1 cellular context compared by ENCODE assay signal in the genomic region with DNA sequence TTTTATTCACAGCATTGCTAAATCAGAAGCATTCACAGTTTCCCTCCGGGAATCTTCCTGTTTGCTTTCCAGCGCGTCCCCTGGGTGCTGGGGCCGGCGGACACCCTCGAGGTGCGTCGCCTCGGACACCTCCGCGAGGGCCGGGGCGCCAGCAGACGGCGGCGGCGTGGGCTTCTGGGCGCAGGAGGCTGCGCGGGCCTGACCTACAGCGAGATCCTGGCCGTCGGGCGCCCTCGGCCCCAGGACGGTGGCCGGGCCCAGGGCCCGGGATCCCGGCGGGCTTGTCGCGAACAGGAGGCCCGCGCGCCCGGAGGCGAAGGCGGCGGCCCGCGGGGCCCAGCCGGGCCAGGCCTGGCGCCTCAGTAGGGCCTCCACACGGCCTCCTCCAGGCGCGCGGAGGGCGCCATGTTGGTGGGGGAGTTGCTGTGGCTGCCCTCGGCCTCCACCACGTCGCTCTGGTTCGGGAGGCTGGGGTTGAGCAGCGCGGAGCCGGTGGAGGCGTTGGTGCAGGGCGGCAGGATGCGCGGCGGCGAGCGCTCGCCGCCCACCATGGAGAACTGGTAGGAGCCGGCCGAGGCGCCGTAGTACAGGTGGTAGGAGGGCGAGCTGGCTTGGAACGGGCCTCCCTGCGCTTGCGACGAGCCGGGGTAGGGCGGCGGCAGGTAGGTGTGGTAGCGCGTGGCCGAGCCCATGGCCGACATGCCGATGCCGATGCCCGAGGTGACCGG.
TF ChIP-seq lines count a peak whose summit lies in the region.

No MANE protein-coding gene starts in this region.

TF ChIP-seq in GM23338, 12 proteins besides CTCF, POLR2A, EP300 and RAD21 (continued from another document):
- TF ChIP-seq, protein P1, sequence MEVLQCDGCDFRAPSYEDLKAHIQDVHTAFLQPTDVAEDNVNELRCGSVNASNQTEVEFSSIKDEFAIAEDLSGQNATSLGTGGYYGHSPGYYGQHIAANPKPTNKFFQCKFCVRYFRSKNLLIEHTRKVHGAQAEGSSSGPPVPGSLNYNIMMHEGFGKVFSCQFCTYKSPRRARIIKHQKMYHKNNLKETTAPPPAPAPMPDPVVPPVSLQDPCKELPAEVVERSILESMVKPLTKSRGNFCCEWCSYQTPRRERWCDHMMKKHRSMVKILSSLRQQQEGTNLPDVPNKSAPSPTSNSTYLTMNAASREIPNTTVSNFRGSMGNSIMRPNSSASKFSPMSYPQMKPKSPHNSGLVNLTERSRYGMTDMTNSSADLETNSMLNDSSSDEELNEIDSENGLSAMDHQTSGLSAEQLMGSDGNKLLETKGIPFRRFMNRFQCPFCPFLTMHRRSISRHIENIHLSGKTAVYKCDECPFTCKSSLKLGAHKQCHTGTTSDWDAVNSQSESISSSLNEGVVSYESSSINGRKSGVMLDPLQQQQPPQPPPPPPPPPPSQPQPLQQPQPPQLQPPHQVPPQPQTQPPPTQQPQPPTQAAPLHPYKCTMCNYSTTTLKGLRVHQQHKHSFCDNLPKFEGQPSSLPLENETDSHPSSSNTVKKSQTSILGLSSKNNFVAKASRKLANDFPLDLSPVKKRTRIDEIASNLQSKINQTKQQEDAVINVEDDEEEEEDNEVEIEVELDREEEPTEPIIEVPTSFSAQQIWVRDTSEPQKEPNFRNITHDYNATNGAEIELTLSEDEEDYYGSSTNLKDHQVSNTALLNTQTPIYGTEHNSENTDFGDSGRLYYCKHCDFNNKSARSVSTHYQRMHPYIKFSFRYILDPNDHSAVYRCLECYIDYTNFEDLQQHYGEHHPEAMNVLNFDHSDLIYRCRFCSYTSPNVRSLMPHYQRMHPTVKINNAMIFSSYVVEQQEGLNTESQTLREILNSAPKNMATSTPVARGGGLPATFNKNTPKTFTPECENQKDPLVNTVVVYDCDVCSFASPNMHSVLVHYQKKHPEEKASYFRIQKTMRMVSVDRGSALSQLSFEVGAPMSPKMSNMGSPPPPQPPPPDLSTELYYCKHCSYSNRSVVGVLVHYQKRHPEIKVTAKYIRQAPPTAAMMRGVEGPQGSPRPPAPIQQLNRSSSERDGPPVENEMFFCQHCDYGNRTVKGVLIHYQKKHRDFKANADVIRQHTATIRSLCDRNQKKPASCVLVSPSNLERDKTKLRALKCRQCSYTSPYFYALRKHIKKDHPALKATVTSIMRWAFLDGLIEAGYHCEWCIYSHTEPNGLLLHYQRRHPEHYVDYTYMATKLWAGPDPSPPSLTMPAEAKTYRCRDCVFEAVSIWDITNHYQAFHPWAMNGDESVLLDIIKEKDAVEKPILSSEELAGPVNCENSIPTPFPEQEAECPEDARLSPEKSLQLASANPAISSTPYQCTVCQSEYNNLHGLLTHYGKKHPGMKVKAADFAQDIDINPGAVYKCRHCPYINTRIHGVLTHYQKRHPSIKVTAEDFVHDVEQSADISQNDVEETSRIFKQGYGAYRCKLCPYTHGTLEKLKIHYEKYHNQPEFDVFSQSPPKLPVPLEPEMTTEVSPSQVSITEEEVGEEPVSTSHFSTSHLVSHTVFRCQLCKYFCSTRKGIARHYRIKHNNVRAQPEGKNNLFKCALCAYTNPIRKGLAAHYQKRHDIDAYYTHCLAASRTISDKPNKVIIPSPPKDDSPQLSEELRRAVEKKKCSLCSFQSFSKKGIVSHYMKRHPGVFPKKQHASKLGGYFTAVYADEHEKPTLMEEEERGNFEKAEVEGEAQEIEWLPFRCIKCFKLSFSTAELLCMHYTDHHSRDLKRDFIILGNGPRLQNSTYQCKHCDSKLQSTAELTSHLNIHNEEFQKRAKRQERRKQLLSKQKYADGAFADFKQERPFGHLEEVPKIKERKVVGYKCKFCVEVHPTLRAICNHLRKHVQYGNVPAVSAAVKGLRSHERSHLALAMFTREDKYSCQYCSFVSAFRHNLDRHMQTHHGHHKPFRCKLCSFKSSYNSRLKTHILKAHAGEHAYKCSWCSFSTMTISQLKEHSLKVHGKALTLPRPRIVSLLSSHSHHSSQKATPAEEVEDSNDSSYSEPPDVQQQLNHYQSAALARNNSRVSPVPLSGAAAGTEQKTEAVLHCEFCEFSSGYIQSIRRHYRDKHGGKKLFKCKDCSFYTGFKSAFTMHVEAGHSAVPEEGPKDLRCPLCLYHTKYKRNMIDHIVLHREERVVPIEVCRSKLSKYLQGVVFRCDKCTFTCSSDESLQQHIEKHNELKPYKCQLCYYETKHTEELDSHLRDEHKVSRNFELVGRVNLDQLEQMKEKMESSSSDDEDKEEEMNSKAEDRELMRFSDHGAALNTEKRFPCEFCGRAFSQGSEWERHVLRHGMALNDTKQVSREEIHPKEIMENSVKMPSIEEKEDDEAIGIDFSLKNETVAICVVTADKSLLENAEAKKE (CRISPR knock-in tag; IDR thresholded peaks at IDR 0.05), result no peak
- TF ChIP-seq ZNF114 (CRISPR knock-in tag; IDR thresholded peaks at IDR 0.05) (no peak), EZH2 (IDR thresholded peaks at IDR 0.05; ENCODE audit: low read depth, unreplicated experiment) (no peak), JUNB (IDR thresholded peaks at IDR 0.05; ENCODE audit: unreplicated experiment) (no peak), STAT1 (IDR thresholded peaks at IDR 0.05; ENCODE audit: unreplicated experiment) (no peak)
- TF ChIP-seq, protein P2, sequence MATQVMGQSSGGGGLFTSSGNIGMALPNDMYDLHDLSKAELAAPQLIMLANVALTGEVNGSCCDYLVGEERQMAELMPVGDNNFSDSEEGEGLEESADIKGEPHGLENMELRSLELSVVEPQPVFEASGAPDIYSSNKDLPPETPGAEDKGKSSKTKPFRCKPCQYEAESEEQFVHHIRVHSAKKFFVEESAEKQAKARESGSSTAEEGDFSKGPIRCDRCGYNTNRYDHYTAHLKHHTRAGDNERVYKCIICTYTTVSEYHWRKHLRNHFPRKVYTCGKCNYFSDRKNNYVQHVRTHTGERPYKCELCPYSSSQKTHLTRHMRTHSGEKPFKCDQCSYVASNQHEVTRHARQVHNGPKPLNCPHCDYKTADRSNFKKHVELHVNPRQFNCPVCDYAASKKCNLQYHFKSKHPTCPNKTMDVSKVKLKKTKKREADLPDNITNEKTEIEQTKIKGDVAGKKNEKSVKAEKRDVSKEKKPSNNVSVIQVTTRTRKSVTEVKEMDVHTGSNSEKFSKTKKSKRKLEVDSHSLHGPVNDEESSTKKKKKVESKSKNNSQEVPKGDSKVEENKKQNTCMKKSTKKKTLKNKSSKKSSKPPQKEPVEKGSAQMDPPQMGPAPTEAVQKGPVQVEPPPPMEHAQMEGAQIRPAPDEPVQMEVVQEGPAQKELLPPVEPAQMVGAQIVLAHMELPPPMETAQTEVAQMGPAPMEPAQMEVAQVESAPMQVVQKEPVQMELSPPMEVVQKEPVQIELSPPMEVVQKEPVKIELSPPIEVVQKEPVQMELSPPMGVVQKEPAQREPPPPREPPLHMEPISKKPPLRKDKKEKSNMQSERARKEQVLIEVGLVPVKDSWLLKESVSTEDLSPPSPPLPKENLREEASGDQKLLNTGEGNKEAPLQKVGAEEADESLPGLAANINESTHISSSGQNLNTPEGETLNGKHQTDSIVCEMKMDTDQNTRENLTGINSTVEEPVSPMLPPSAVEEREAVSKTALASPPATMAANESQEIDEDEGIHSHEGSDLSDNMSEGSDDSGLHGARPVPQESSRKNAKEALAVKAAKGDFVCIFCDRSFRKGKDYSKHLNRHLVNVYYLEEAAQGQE (IDR thresholded peaks at IDR 0.05; ENCODE audit: unreplicated experiment), result no peak
- TF ChIP-seq, protein P3, sequence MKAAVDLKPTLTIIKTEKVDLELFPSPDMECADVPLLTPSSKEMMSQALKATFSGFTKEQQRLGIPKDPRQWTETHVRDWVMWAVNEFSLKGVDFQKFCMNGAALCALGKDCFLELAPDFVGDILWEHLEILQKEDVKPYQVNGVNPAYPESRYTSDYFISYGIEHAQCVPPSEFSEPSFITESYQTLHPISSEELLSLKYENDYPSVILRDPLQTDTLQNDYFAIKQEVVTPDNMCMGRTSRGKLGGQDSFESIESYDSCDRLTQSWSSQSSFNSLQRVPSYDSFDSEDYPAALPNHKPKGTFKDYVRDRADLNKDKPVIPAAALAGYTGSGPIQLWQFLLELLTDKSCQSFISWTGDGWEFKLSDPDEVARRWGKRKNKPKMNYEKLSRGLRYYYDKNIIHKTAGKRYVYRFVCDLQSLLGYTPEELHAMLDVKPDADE (IDR thresholded peaks at IDR 0.05), result no peak
